1 cellular context compared by ENCODE assay signal in the genomic region with DNA sequence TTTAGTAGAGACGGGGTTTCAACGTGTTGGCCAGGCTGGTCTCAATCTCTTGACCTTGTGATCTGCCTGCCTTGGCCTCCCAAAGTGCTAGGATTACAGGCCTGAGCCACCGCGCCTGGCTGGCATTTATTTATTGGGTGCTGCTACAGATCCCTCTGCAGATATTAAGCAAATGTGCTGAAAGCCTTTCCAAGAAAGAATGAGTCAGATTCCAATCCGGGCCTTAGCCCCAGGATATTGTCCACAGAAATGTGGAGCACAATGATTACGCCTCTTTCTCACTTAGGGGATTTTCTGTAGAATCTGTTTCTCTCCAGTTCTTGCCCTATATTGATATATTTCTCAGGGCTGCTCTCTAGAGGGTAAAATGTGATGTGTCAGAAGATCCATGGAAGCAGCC.
A peak's percentile ranks its signal among the peaks of the same experiment; 100 is the strongest.
TF ChIP-seq lines count a peak whose summit lies in the region.

No MANE protein-coding gene starts in this region.

TF ChIP-seq in A549, 52 proteins besides CTCF, POLR2A, EP300 and RAD21:
- TF ChIP-seq JUNB (IDR thresholded peaks at IDR 0.05) (0 out of 2 replicates have a peak, but pooled peaks have one; percentile 12), FOSB (CRISPR knock-in tag; IDR thresholded peaks at IDR 0.05) (no peak), GATA3 (IDR thresholded peaks at IDR 0.05; ENCODE audit: borderline replicate concordance) (peak; percentile 48; the same call in 1 of the 2 replicates), NFE2L2 (conservative IDR thresholded peaks at IDR 0.05; ENCODE audit: low read length) (no peak), JUN (IDR thresholded peaks at IDR 0.05) (no peak), SMC3 (IDR thresholded peaks at IDR 0.05) (no peak), POLR2AphosphoS2 (conservative IDR thresholded peaks at IDR 0.05; ENCODE audit: low read length) (no peak)
